In the genomic region with DNA sequence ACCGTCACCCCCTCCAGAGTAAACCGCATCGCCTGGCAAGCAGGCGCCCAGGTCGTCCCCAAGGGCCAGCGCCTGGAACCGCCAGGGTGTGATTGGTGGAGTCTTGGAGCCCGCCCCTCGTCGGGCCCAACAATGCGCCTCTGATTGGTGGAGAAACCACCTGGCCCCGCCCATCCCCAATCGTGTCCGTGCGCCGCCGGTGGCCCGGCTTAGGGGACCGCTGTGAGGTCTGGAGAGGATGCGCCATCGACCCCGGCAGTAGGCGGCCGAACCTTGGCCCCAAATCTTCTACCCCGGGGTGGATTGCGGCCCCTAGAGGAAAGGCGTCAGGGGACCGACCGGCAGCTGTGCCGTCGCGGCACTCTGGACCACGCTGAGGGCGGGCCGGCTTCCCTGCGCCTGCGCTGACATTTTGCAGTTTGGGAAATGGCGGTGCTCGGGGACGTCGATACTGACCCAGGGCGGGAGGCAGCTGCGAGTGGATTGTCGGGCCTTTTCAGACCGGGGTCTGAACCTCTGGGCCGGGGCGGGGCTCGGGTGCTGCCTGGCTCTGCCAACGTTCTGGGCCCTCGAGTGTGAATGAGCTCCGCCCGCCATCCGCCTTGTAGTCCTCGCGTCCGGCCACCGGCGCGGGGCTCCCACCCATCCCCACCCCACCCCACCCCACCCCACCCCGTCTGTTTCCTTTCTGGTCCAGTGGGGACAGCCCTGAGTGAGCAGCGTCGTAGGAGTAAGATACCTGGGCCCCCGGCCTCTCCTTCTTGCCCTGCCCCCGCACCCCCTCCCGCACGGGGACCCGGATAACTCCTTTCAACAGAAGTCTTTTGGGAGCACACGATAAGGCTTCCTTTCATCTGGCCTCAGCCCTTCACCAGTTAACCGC, we compare ENCODE assay signal across 8 cellular contexts. TPM values are rescaled to one million over a fixed set of nuclear protein-coding genes. Genes with fewer than 3 reads are reported as not detected.
DNase-seq lines count a peak whose midpoint lies in the region; ATAC-seq and TF ChIP-seq lines count a peak whose summit lies in the region.

No MANE protein-coding gene starts in this region.

- peak overlapping the region; percentile 99 for H3K4me3 ChIP-seq in CD4-positive, CD25-positive, alpha-beta regulatory T cell (ENCODE audit: low read depth, low read length)
- peak overlapping the region; percentile 60 for H3K4me3 ChIP-seq in ectodermal cell (ENCODE audit: insufficient read depth, low read depth, low read length)
- H3K4me3 ChIP-seq in lung = peak overlapping the region; percentile 78

- intact Hi-C loops in activated CD8-positive, alpha-beta T cell treated with anti-CD3 and anti-CD28 coated beads for 36 hours (cut with micrococcal nuclease) = loop anchor here (5.0 kb wide), 1 partner anchor 33 kb away; the partner anchor contains the start of gene SLC2A1

- ATAC-seq in CD4-positive, CD25-positive, alpha-beta regulatory T cell (ENCODE audit: low read depth in 2 of 2) = peak; percentile 90 to 92
- ATAC-seq in GM19372 (IDR thresholded peaks at IDR 0.05; ENCODE audit: low read depth, unreplicated experiment) (peak; percentile 93), HG03558 (IDR thresholded peaks at IDR 0.05; ENCODE audit: extremely low read depth, unreplicated experiment) (peak; percentile 64), lung (ENCODE audit: insufficient read depth, low FRiP score) (peak; percentile 98)
- peak; percentile 88 for ATAC-seq in activated CD8-positive, alpha-beta T cell treated with anti-CD3 and anti-CD28 coated beads for 36 hours

- POLR2A ChIA-PET in activated CD8-positive, alpha-beta T cell treated with anti-CD3 and anti-CD28 coated beads for 36 hours (lab: Charles Lee) = interaction anchor here (0.5 to 2.5 kb wide), 18 partner anchors 9 to 1090 kb away, joined by 3 to 15 read pairs (median 3); partner anchors contain the start of genes C1orf50 and P3H1

- H3K27me3 ChIP-seq in CD4-positive, CD25-positive, alpha-beta regulatory T cell (ENCODE audit: control insufficient read depth, insufficient read depth, low read length) = no peaks in the 10 kb centered on the region
- H3K27me3 ChIP-seq in ectodermal cell (ENCODE audit: control insufficient read depth, insufficient read depth, low read length, poor library complexity, severe bottlenecking) (no peaks in the 10 kb centered on the region), lung (ENCODE audit: control insufficient read depth, insufficient read depth) (no peaks in the 10 kb centered on the region)

- no peak for TF ChIP-seq CTCF in activated CD8-positive, alpha-beta T cell treated with anti-CD3 and anti-CD28 coated beads for 36 hours (IDR thresholded peaks at IDR 0.05)
- TF ChIP-seq CTCF in lung (IDR thresholded peaks at IDR 0.05; ENCODE audit: control extremely low read depth, extremely low read depth) = no peak

- peaks cover 10 to 42% (median 28%) of the 10 kb centered on the region in 4 donors for H3K4me1 Mint-ChIP-seq in CD4-positive, CD25-positive, alpha-beta regulatory T cell
- H3K4me1 Mint-ChIP-seq in activated CD8-positive, alpha-beta T cell treated with anti-CD3 and anti-CD28 coated beads for 36 hours (ENCODE audit: low read depth) = peaks cover 42% of the 10 kb centered on the region

- WGBS in ectodermal cell, 2 experiments = 0 to 1% methylated on average over 68 to 69 of the region's 69 CpGs
- 0 to 1% methylated on average over 68 to 69 of the region's 69 CpGs for WGBS in lung, 2 donors

- DNase-seq in CD4-positive, CD25-positive, alpha-beta regulatory T cell = peak; percentile 90 to 93 (median 92)
- DNase-seq in NCI-H774 (lab: John Stamatoyannopoulos, UW) (peak; percentile 98), lung (ENCODE audit: low spot score) (peak; percentile 93)
- peak; percentile 95 for DNase-seq in activated CD8-positive, alpha-beta T cell treated with anti-CD3 and anti-CD28 coated beads for 36 hours
- peak; percentile 85 to 92 (median 87) for DNase-seq in stimulated activated CD4-positive, alpha-beta T cell treated with anti-CD3 and anti-CD28 coated beads, TNF-alpha, amount 100 ng/mL, for 48 hours (ENCODE audit: low read depth in 3 of 3)

- H3K9me3 ChIP-seq in CD4-positive, CD25-positive, alpha-beta regulatory T cell (ENCODE audit: control insufficient read depth in 2 of 2, low read length in 2 of 2) = no peaks in the 10 kb centered on the region
- H3K9me3 ChIP-seq in ectodermal cell (ENCODE audit: control insufficient read depth, low read length) (no peaks in the 10 kb centered on the region), lung (ENCODE audit: control insufficient read depth in 2 of 2, insufficient read depth in 1 of 2, low read length in 1 of 2) (no peaks in the 10 kb centered on the region)

- peaks cover 37% of the 10 kb centered on the region for H3K36me3 ChIP-seq in CD4-positive, CD25-positive, alpha-beta regulatory T cell (ENCODE audit: control insufficient read depth, insufficient read depth, low read length)
- peaks cover 29% of the 10 kb centered on the region for H3K36me3 ChIP-seq in ectodermal cell (ENCODE audit: control insufficient read depth, insufficient read depth, low read length)
- H3K36me3 ChIP-seq in lung (ENCODE audit: control insufficient read depth in 2 of 2, insufficient read depth in 2 of 2, low read length in 2 of 2) = peaks cover 0 to 9% of the 10 kb centered on the region in 2 donors

- H3K9me3 Mint-ChIP-seq in CD4-positive, CD25-positive, alpha-beta regulatory T cell = no peaks in the 10 kb centered on the region
- H3K9me3 Mint-ChIP-seq in activated CD8-positive, alpha-beta T cell treated with anti-CD3 and anti-CD28 coated beads for 36 hours = no peaks in the 10 kb centered on the region

- H3K27ac ChIP-seq in CD4-positive, CD25-positive, alpha-beta regulatory T cell (ENCODE audit: insufficient read depth, low read length, poor library complexity, severe bottlenecking) = peak overlapping the region; percentile 86
- H3K27ac ChIP-seq in ectodermal cell (ENCODE audit: insufficient read depth, low read depth, low read length, poor library complexity, severe bottlenecking) = peak overlapping the region; percentile 83
- peak overlapping the region; percentile 94 for H3K27ac ChIP-seq in lung (ENCODE audit: low read depth in 1 of 2, low read length in 1 of 2)

- H3K27me3 Mint-ChIP-seq in CD4-positive, CD25-positive, alpha-beta regulatory T cell = no peaks in the 10 kb centered on the region
- no peaks in the 10 kb centered on the region for H3K27me3 Mint-ChIP-seq in activated CD8-positive, alpha-beta T cell treated with anti-CD3 and anti-CD28 coated beads for 36 hours

- CTCF ChIA-PET in activated CD8-positive, alpha-beta T cell treated with anti-CD3 and anti-CD28 coated beads for 36 hours (lab: Charles Lee) = interaction anchor here (1.1 to 9.4 kb wide), 12 partner anchors 11 to 201 kb away, joined by 3 to 159 read pairs (median 5); partner anchors contain the start of genes C1orf50 and P3H1

- peaks cover 15% of the 10 kb centered on the region for H3K4me1 ChIP-seq in CD4-positive, CD25-positive, alpha-beta regulatory T cell (ENCODE audit: control insufficient read depth, insufficient read depth, low read length, poor library complexity, severe bottlenecking)
- H3K4me1 ChIP-seq in ectodermal cell (ENCODE audit: control insufficient read depth, insufficient read depth, low read length) (peaks cover 11% of the 10 kb centered on the region), lung (ENCODE audit: control insufficient read depth in 2 of 2, insufficient read depth in 2 of 2, low read length in 2 of 2) (no peaks in the 10 kb centered on the region)

- H3K4me3 Mint-ChIP-seq in CD4-positive, CD25-positive, alpha-beta regulatory T cell = peak overlapping the region; percentile 89 to 98 (median 95)
- H3K4me3 Mint-ChIP-seq in activated CD8-positive, alpha-beta T cell treated with anti-CD3 and anti-CD28 coated beads for 36 hours = peak overlapping the region; percentile 89

- H3K27ac Mint-ChIP-seq in CD4-positive, CD25-positive, alpha-beta regulatory T cell = peak overlapping the region; percentile 87 to 98 (median 98)
- H3K27ac Mint-ChIP-seq in activated CD8-positive, alpha-beta T cell treated with anti-CD3 and anti-CD28 coated beads for 36 hours = peak overlapping the region; percentile 94

- peaks cover 29% of the 10 kb centered on the region for H3K36me3 Mint-ChIP-seq in CD4-positive, CD25-positive, alpha-beta regulatory T cell
- peaks cover 38% of the 10 kb centered on the region for H3K36me3 Mint-ChIP-seq in activated CD8-positive, alpha-beta T cell treated with anti-CD3 and anti-CD28 coated beads for 36 hours (ENCODE audit: low read depth)

RNA-seq across cellular contexts. Expression of gene SLC2A1, which starts 34.2 kb away (rescaled TPM):
- total RNA-seq in CD4-positive, CD25-positive, alpha-beta regulatory T cell = 60.2 TPM
- 10 to 100 TPM; 22.0 to 25.5 (median 23.6) TPM for polyA plus RNA-seq in CD4-positive, CD25-positive, alpha-beta regulatory T cell
- 100 to 1,000 TPM; 158 to 162 TPM for total RNA-seq in activated CD8-positive, alpha-beta T cell treated with anti-CD3 and anti-CD28 coated beads for 36 hours
- 162 TPM for polyA plus RNA-seq in ectodermal cell (2013, experiment 1 of 4)
- polyA plus RNA-seq in ectodermal cell (2013, experiment 2 of 4) = 192 TPM
- polyA plus RNA-seq in ectodermal cell (2013, experiment 3 of 4) = 137 TPM
- polyA plus RNA-seq in ectodermal cell (2013, experiment 4 of 4) = 147 TPM
- 100 to 1,000 TPM in 1 of 2 donors, 10 to 100 TPM in 1; 20.1 to 143 TPM for total RNA-seq in lung
- polyA plus RNA-seq in lung = 10 to 100 TPM in 1 of 2 donors, 1 to 10 TPM in 1; 9.5 to 37.1 TPM

Comparison
In these comparisons a context has a peak if more than half of its experiments do, and no peak if none do; other contexts are left out.
1. Peak in every context shown above with its lines: DNase-seq, ATAC-seq, H3K4me3 ChIP-seq and H3K27ac ChIP-seq.